In the genomic region with DNA sequence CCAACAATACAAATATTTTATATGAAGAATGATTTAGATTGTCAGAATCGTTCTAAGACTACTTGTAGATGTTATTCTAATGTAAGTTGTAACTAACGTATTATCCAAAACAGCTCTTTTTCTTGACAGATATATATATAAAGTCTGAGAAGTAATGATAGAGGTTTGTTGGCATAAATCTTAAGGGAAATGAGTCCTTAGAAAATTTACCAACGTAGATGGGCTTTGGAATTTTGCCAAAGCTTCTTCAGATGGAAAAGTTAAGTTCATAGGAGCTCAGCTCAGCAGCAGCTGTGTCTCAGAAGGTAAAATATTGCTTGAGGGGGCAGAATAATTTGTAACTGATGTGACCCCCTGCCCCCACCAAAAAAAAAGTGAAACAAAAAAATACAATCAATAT, we compare ENCODE assay signal across 11 cellular contexts.
A peak's percentile ranks its signal among the peaks of the same experiment; 100 is the strongest.
DNase-seq lines count a peak whose midpoint lies in the region; ATAC-seq and TF ChIP-seq lines count a peak whose summit lies in the region.
"Had no signal": no experiment of that assay in that cellular context is flagged by ENCODE, and none has a peak within 500 bp of the region (broad histone marks: within the 10 kb centered on the region; RNA-seq: fewer than 3 reads in every experiment).

No MANE protein-coding gene starts in this region.

- H3K4me3 Mint-ChIP-seq in natural killer cell = no peak overlapping the region
- H3K4me3 Mint-ChIP-seq in natural killer cell treated with Interleukin-12 subunit alpha and Interleukin-12 subunit beta and Interleukin-15 and Interleukin-18, amount 100 ng/mL, for 72 hours = no peak overlapping the region
- H3K4me3 Mint-ChIP-seq in CD4-positive, alpha-beta memory T cell = no peak overlapping the region
- no peak overlapping the region for H3K4me3 Mint-ChIP-seq in activated T-helper 2 cell treated with anti-CD3 and anti-CD28 coated beads, Interferon-gamma antibody, Interleukin-2, Interleukin-4, amounts not matched to agents 10 μg/mL and 5 μg/mL and 100 μg/mL, durations not matched to agents 14 hours and 24 hours and 36 hours (ENCODE audit: low read depth)
- H3K4me3 Mint-ChIP-seq: activated naive CD8-positive, alpha-beta T cell had no signal

- H3K36me3 Mint-ChIP-seq in natural killer cell = no peaks in the 10 kb centered on the region
- no peaks in the 10 kb centered on the region for H3K36me3 Mint-ChIP-seq in natural killer cell treated with Interleukin-12 subunit alpha and Interleukin-12 subunit beta and Interleukin-15 and Interleukin-18, amount 100 ng/mL, for 72 hours
- H3K36me3 Mint-ChIP-seq in CD4-positive, alpha-beta memory T cell = peaks cover 26 to 28% of the 10 kb centered on the region in 2 donors
- peaks cover 23% of the 10 kb centered on the region for H3K36me3 Mint-ChIP-seq in activated T-helper 2 cell treated with anti-CD3 and anti-CD28 coated beads, Interferon-gamma antibody, Interleukin-2, Interleukin-4, amounts not matched to agents 10 μg/mL and 5 μg/mL and 100 μg/mL, durations not matched to agents 14 hours and 24 hours and 36 hours (ENCODE audit: low read depth)

- peak overlapping the region; percentile 70 for H3K27ac ChIP-seq in colonic mucosa
- H3K27ac ChIP-seq in muscle layer of colon (ENCODE audit: low read depth, low read length) = peak overlapping the region; percentile 27
- H3K27ac ChIP-seq in CD4-positive, alpha-beta memory T cell (ENCODE audit: low read depth, low read length) = no peak overlapping the region

- TF ChIP-seq CTCF in natural killer cell (IDR thresholded peaks at IDR 0.05) (no peak), colonic mucosa (IDR thresholded peaks at IDR 0.05) (no peak)

- intact Hi-C loops in natural killer cell (cut with micrococcal nuclease) (no loop called here), colonic mucosa (cut with DNase I) (no loop called here)
- intact Hi-C loops in CD4-positive, alpha-beta memory T cell (cut with micrococcal nuclease) = no loop called here
- intact Hi-C loops in activated T-helper 2 cell treated with anti-CD3 and anti-CD28 coated beads, Interferon-gamma antibody, Interleukin-2, Interleukin-4, amounts not matched to agents 10 μg/mL and 5 μg/mL and 100 μg/mL, durations not matched to agents 14 hours and 24 hours and 36 hours (cut with micrococcal nuclease) = loop anchor here (2.0 to 5.0 kb wide), 3 partner anchors 35 to 69 kb away; a partner anchor contains a TSS

- DNase-seq in natural killer cell = no peak
- DNase-seq in natural killer cell treated with Interleukin-12 subunit alpha and Interleukin-12 subunit beta and Interleukin-15 and Interleukin-18, amount 100 ng/mL, for 72 hours (ENCODE audit: low spot score) = no peak
- DNase-seq in colonic mucosa = no peak
- no peak for DNase-seq in CD4-positive, alpha-beta memory T cell
- no peak for DNase-seq in activated T-helper 2 cell treated with anti-CD3 and anti-CD28 coated beads, Interferon-gamma antibody, Interleukin-2, Interleukin-4, amounts not matched to agents 10 μg/mL and 5 μg/mL and 100 μg/mL, durations not matched to agents 14 hours and 24 hours and 36 hours (ENCODE audit: low spot score)
- no peak for DNase-seq in activated CD4-positive, alpha-beta T cell treated with anti-CD3 and anti-CD28 coated beads for 48 hours
- DNase-seq: C1 segment of cervical spinal cord, NCI-H1105 treated with DMSO at 0.1 percent for 48 hours had no signal

- H3K4me1 Mint-ChIP-seq in natural killer cell = peaks cover 13 to 15% of the 10 kb centered on the region in 2 donors
- H3K4me1 Mint-ChIP-seq in natural killer cell treated with Interleukin-12 subunit alpha and Interleukin-12 subunit beta and Interleukin-15 and Interleukin-18, amount 100 ng/mL, for 72 hours (ENCODE audit: low read depth in 2 of 2) = peaks cover 14 to 16% of the 10 kb centered on the region in 2 donors
- peaks cover 9 to 19% (median 12%) of the 10 kb centered on the region in 4 donors for H3K4me1 Mint-ChIP-seq in CD4-positive, alpha-beta memory T cell
- peaks cover 17% of the 10 kb centered on the region for H3K4me1 Mint-ChIP-seq in activated T-helper 2 cell treated with anti-CD3 and anti-CD28 coated beads, Interferon-gamma antibody, Interleukin-2, Interleukin-4, amounts not matched to agents 10 μg/mL and 5 μg/mL and 100 μg/mL, durations not matched to agents 14 hours and 24 hours and 36 hours (ENCODE audit: low read depth)

- no peaks in the 10 kb centered on the region for H3K9me3 Mint-ChIP-seq in natural killer cell
- no peaks in the 10 kb centered on the region for H3K9me3 Mint-ChIP-seq in natural killer cell treated with Interleukin-12 subunit alpha and Interleukin-12 subunit beta and Interleukin-15 and Interleukin-18, amount 100 ng/mL, for 72 hours
- H3K9me3 Mint-ChIP-seq in CD4-positive, alpha-beta memory T cell = no peaks in the 10 kb centered on the region
- H3K9me3 Mint-ChIP-seq in activated T-helper 2 cell treated with anti-CD3 and anti-CD28 coated beads, Interferon-gamma antibody, Interleukin-2, Interleukin-4, amounts not matched to agents 10 μg/mL and 5 μg/mL and 100 μg/mL, durations not matched to agents 14 hours and 24 hours and 36 hours = no peaks in the 10 kb centered on the region

- POLR2A ChIA-PET in CD4-positive, alpha-beta memory T cell (lab: Charles Lee; ENCODE audit: partially characterized antibody) = no interaction called here

- H3K4me1 ChIP-seq in colonic mucosa = peaks cover 6% of the 10 kb centered on the region
- H3K4me1 ChIP-seq in muscle layer of colon (ENCODE audit: insufficient read depth, low read length) = peaks cover 15% of the 10 kb centered on the region
- H3K4me1 ChIP-seq in CD4-positive, alpha-beta memory T cell (ENCODE audit: insufficient read depth, low read length) = peaks cover 11% of the 10 kb centered on the region

- H3K9ac ChIP-seq in colonic mucosa (ENCODE audit: low read depth in 2 of 2, low read length in 2 of 2) (no peak overlapping the region), muscle layer of colon (ENCODE audit: low read length) (peak overlapping the region; percentile 63)

- H3K27me3 Mint-ChIP-seq in natural killer cell (ENCODE audit: low read depth in 2 of 2) = no peaks in the 10 kb centered on the region
- no peaks in the 10 kb centered on the region for H3K27me3 Mint-ChIP-seq in natural killer cell treated with Interleukin-12 subunit alpha and Interleukin-12 subunit beta and Interleukin-15 and Interleukin-18, amount 100 ng/mL, for 72 hours
- no peaks in the 10 kb centered on the region for H3K27me3 Mint-ChIP-seq in CD4-positive, alpha-beta memory T cell
- no peaks in the 10 kb centered on the region for H3K27me3 Mint-ChIP-seq in activated T-helper 2 cell treated with anti-CD3 and anti-CD28 coated beads, Interferon-gamma antibody, Interleukin-2, Interleukin-4, amounts not matched to agents 10 μg/mL and 5 μg/mL and 100 μg/mL, durations not matched to agents 14 hours and 24 hours and 36 hours (ENCODE audit: low read depth)
- H3K27me3 Mint-ChIP-seq: activated naive CD8-positive, alpha-beta T cell had no signal

- H3K9me3 ChIP-seq in colonic mucosa (no peaks in the 10 kb centered on the region), muscle layer of colon (ENCODE audit: low read length) (no peaks in the 10 kb centered on the region)
- no peaks in the 10 kb centered on the region for H3K9me3 ChIP-seq in CD4-positive, alpha-beta memory T cell (ENCODE audit: control insufficient read depth in 1 of 2, low read length in 2 of 2)

- H3K27me3 ChIP-seq in colonic mucosa (no peaks in the 10 kb centered on the region), muscle layer of colon (ENCODE audit: control insufficient read depth in 1 of 2, insufficient read depth in 2 of 2, low read length in 2 of 2) (no peaks in the 10 kb centered on the region)
- no peaks in the 10 kb centered on the region for H3K27me3 ChIP-seq in CD4-positive, alpha-beta memory T cell (ENCODE audit: insufficient read depth, low read length)

- ATAC-seq in natural killer cell (no peak), GM21360 (IDR thresholded peaks at IDR 0.05; ENCODE audit: unreplicated experiment) (no peak)
- ATAC-seq in natural killer cell treated with Interleukin-12 subunit alpha and Interleukin-12 subunit beta and Interleukin-15 and Interleukin-18, amount 100 ng/mL, for 72 hours = no peak

- no peaks in the 10 kb centered on the region for H3K36me3 ChIP-seq in colonic mucosa
- H3K36me3 ChIP-seq in muscle layer of colon (ENCODE audit: insufficient read depth, low read length) = peaks cover 9% of the 10 kb centered on the region
- no peaks in the 10 kb centered on the region for H3K36me3 ChIP-seq in CD4-positive, alpha-beta memory T cell (ENCODE audit: insufficient read depth, low read length)

- H3K4me3 ChIP-seq in colonic mucosa = no peak overlapping the region
- H3K4me3 ChIP-seq in muscle layer of colon (ENCODE audit: low read depth in 1 of 2, low read length in 2 of 2) = peak overlapping the region in 1 of 2 donors; percentile 48
- H3K4me3 ChIP-seq in CD4-positive, alpha-beta memory T cell (ENCODE audit: low read length in 2 of 2) = no peak overlapping the region

- CTCF ChIA-PET in CD4-positive, alpha-beta memory T cell (lab: Charles Lee; ENCODE audit: partially characterized antibody) = interaction anchor here (0.9 kb wide), 1 partner anchor 35 kb away, joined by 4 read pairs; no protein-coding TSS in a partner anchor

- H3K27ac Mint-ChIP-seq in natural killer cell = peak overlapping the region; percentile 61 to 83
- H3K27ac Mint-ChIP-seq in natural killer cell treated with Interleukin-12 subunit alpha and Interleukin-12 subunit beta and Interleukin-15 and Interleukin-18, amount 100 ng/mL, for 72 hours = peak overlapping the region in 1 of 2 donors; percentile 78
- no peak overlapping the region for H3K27ac Mint-ChIP-seq in CD4-positive, alpha-beta memory T cell
- no peak overlapping the region for H3K27ac Mint-ChIP-seq in activated T-helper 2 cell treated with anti-CD3 and anti-CD28 coated beads, Interferon-gamma antibody, Interleukin-2, Interleukin-4, amounts not matched to agents 10 μg/mL and 5 μg/mL and 100 μg/mL, durations not matched to agents 14 hours and 24 hours and 36 hours

Comparison
In these comparisons a context has a peak if more than half of its experiments do, and no peak if none do; other contexts are left out.
1. H3K27ac Mint-ChIP-seq: peak in natural killer cell (2 of 2); none in CD4-positive, alpha-beta memory T cell (0 of 7) and activated T-helper 2 cell treated with anti-CD3 and anti-CD28 coated beads, Interferon-gamma antibody, Interleukin-2, Interleukin-4, amounts not matched to agents 10 μg/mL and 5 μg/mL and 100 μg/mL, durations not matched to agents 14 hours and 24 hours and 36 hours (single experiment).